1 cellular context compared by ENCODE assay signal in the genomic region with DNA sequence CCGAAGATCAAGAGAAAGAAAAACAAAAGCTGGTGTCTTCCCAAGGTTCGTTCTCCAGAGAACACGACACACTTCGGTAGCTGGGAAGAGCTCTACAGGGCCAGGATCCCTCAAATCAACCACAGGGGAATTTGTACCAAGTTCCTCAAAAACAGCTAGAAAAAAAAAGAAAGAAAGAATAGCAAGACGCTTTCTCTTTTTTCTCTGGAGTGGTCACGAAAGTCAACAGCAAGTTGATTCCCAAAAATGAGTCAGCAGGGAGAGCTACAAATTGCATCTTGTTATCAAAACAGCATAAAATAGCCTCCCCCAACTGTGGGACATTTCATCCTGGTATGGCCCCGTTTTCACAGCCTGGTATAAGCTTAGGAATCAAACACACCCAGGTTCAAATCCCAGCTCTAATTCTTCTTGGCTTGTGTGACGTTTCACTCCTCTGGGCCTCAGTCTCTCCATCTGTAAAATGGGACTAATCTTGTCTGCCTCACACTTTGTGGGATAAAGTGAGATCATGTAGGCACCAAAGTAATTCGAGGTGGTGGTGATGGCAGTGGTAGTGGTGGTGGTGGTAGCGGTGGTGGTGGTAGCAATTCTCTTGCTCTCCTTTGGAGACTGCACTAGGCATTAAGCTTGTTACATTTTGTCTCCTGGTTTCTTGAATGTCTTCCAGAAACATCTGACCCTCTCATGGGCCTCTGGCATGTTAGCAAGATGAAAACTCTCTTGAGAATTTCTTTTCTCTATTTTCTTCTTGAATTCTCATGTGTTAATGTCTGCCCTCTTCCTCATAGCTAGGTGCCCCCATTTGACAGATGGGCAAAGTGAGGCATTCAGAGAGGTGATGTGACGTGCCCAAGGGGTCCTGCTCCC.
TF ChIP-seq lines count a peak whose summit lies in the region.

No MANE protein-coding gene starts in this region.

TF ChIP-seq in SK-N-SH treated with all-trans-retinoic acid at 6 μM for 48 hours, 23 proteins besides CTCF, POLR2A, EP300 and RAD21 (continued from another document):
- TF ChIP-seq, protein P1, sequence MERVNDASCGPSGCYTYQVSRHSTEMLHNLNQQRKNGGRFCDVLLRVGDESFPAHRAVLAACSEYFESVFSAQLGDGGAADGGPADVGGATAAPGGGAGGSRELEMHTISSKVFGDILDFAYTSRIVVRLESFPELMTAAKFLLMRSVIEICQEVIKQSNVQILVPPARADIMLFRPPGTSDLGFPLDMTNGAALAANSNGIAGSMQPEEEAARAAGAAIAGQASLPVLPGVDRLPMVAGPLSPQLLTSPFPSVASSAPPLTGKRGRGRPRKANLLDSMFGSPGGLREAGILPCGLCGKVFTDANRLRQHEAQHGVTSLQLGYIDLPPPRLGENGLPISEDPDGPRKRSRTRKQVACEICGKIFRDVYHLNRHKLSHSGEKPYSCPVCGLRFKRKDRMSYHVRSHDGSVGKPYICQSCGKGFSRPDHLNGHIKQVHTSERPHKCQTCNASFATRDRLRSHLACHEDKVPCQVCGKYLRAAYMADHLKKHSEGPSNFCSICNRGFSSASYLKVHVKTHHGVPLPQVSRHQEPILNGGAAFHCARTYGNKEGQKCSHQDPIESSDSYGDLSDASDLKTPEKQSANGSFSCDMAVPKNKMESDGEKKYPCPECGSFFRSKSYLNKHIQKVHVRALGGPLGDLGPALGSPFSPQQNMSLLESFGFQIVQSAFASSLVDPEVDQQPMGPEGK (CRISPR knock-in tag; IDR thresholded peaks at IDR 0.05; ENCODE audit: borderline replicate concordance), result no peak
- TF ChIP-seq ESRRG (CRISPR knock-in tag; IDR thresholded peaks at IDR 0.05) (no peak), OSR1 (CRISPR knock-in tag; IDR thresholded peaks at IDR 0.05) (no peak)
